In the genomic region with DNA sequence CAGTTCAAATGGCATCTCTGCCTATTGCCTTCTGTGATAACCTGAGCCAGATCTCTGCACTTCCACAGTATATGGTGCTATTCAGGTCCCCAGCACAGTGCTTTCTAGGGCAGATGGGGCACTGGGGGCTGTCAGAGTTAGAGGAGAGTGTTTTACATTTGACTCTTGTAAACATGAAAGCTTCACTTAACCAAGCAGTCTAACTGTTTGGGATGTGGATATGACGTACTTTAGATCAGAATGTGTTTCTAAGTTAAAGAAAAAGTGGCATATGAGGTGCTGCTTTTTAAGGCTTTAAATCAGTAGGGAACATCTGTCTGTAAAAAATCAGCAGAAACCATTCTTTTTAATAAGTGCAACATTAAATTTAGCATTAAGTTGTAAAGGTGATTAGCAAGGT, we compare ENCODE assay signal across 13 cellular contexts.
"Had no signal": no experiment of that assay in that cellular context is flagged by ENCODE, and none has a peak within 500 bp of the region (broad histone marks: within the 10 kb centered on the region; RNA-seq: fewer than 3 reads in every experiment).

No MANE protein-coding gene starts in this region.

- DNase-seq: activated CD4-positive, alpha-beta T cell treated with anti-CD3 and anti-CD28 coated beads for 1 hour; activated CD4-positive, alpha-beta T cell treated with anti-CD3 and anti-CD28 coated beads, Interleukin-2, amount 50 U/mL, for 4 hours; activated naive CD4-positive, alpha-beta T cell treated with anti-CD3 and anti-CD28 coated beads for 36 hours; immature natural killer cell; midbrain; pancreas; retina; stimulated activated CD4-positive, alpha-beta T cell treated with anti-CD3 and anti-CD28 coated beads, Interleukin-4, amount 100 ng/mL, for 1 hour; stimulated activated naive B cell treated with anti-CD40 and anti-IgM and Interleukin-4, amounts not matched to agents 10 μg/mL and 1 μg/mL and 100 μg/mL, for 72 hours; tibial artery had no signal

- H3K4me3 Mint-ChIP-seq: activated naive CD4-positive, alpha-beta T cell treated with anti-CD3 and anti-CD28 coated beads for 36 hours; immature natural killer cell; stimulated activated naive B cell treated with anti-CD40 and anti-IgM and Interleukin-4, amounts not matched to agents 10 μg/mL and 1 μg/mL and 100 μg/mL, for 72 hours had no signal

- H3K27me3 Mint-ChIP-seq: stimulated activated naive B cell treated with anti-CD40 and anti-IgM and Interleukin-4, amounts not matched to agents 10 μg/mL and 1 μg/mL and 100 μg/mL, for 72 hours had no signal

- H3K4me3 ChIP-seq: ascending aorta, esophagus muscularis mucosa, pancreas, tibial artery had no signal

- H3K36me3 ChIP-seq: ascending aorta, esophagus muscularis mucosa, pancreas, tibial artery had no signal

- H3K27me3 ChIP-seq: ascending aorta, esophagus muscularis mucosa, pancreas, tibial artery had no signal

- H3K27ac Mint-ChIP-seq: activated naive CD4-positive, alpha-beta T cell treated with anti-CD3 and anti-CD28 coated beads for 36 hours; activated T-helper 2 cell treated with anti-CD3 and anti-CD28 coated beads, Interferon-gamma antibody, Interleukin-2, Interleukin-4, amounts not matched to agents 10 μg/mL and 5 μg/mL and 100 μg/mL, durations not matched to agents 14 hours and 24 hours and 36 hours; immature natural killer cell; stimulated activated naive B cell treated with anti-CD40 and anti-IgM and Interleukin-4, amounts not matched to agents 10 μg/mL and 1 μg/mL and 100 μg/mL, for 72 hours had no signal

- H3K27ac ChIP-seq: esophagus muscularis mucosa, pancreas, tibial artery had no signal

- H3K9me3 ChIP-seq: esophagus muscularis mucosa, pancreas, tibial artery had no signal
